In the genomic region with DNA sequence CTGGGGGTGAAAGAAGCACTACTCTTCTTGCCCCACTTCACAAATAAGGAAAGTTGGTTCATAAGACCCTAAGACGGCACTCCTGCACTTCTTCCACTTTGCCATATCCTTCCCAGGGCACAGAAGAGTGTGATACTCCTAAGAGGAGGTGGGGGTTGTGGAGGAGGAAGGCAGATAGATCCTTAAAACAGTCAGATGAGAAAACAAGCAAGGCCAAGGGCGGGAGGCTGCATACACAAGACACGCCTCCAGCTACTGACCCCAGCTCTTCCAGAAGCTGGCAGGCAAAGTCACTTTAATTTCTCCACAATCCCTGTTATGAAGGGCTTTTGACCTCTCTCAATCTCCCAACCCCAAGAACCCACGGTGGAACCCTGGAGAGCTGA, we compare ENCODE assay signal across 9 cellular contexts. TPM values are rescaled to one million over a fixed set of nuclear protein-coding genes. Genes with fewer than 3 reads are reported as not detected.
DNase-seq lines count a peak whose midpoint lies in the region; ATAC-seq and TF ChIP-seq lines count a peak whose summit lies in the region.
"Had no signal": no experiment of that assay in that cellular context is flagged by ENCODE, and none has a peak within 500 bp of the region (broad histone marks: within the 10 kb centered on the region; RNA-seq: fewer than 3 reads in every experiment).

No MANE protein-coding gene starts in this region.

- H3K4me1 Mint-ChIP-seq in activated CD4-positive, alpha-beta T cell treated with anti-CD3 and anti-CD28 coated beads, Interleukin-2, amount 10 ng/mL, durations not matched to agents 24 days and 14 days = peaks cover 14% of the 10 kb centered on the region
- H3K4me1 Mint-ChIP-seq in T-helper 17 cell (peaks cover 22% of the 10 kb centered on the region), glutamatergic neuron (ENCODE audit: low read depth, unreplicated experiment) (peaks cover 12% of the 10 kb centered on the region)

- ATAC-seq in T-helper 17 cell = no peak

- peak overlapping the region; percentile 38 for H3K4me3 ChIP-seq in retinal pigment epithelial cell (ENCODE audit: low read length)

- H3K36me3 Mint-ChIP-seq in activated CD4-positive, alpha-beta T cell treated with anti-CD3 and anti-CD28 coated beads, Interleukin-2, amount 10 ng/mL, durations not matched to agents 24 days and 14 days (ENCODE audit: low read depth) = peaks cover 11% of the 10 kb centered on the region
- H3K36me3 Mint-ChIP-seq in T-helper 17 cell (ENCODE audit: low read depth) (peaks cover 4% of the 10 kb centered on the region), glutamatergic neuron (ENCODE audit: unreplicated experiment) (no peaks in the 10 kb centered on the region)

- intact Hi-C loops in activated CD4-positive, alpha-beta T cell treated with anti-CD3 and anti-CD28 coated beads, Interleukin-2, amount 10 ng/mL, durations not matched to agents 24 days and 14 days (cut with micrococcal nuclease) = no loop called here

- peaks cover 38% of the 10 kb centered on the region for H3K27me3 Mint-ChIP-seq in activated CD4-positive, alpha-beta T cell treated with anti-CD3 and anti-CD28 coated beads, Interleukin-2, amount 10 ng/mL, durations not matched to agents 24 days and 14 days
- H3K27me3 Mint-ChIP-seq in T-helper 17 cell = peaks cover 21% of the 10 kb centered on the region
- H3K27me3 Mint-ChIP-seq in glutamatergic neuron (ENCODE audit: unreplicated experiment) = peaks cover 12% of the 10 kb centered on the region

- H3K9me3 Mint-ChIP-seq in activated CD4-positive, alpha-beta T cell treated with anti-CD3 and anti-CD28 coated beads, Interleukin-2, amount 10 ng/mL, durations not matched to agents 24 days and 14 days = no peaks in the 10 kb centered on the region
- peaks cover 8% of the 10 kb centered on the region for H3K9me3 Mint-ChIP-seq in glutamatergic neuron (ENCODE audit: unreplicated experiment)

- peak overlapping the region; percentile 87 for H3K4me3 Mint-ChIP-seq in activated CD4-positive, alpha-beta T cell treated with anti-CD3 and anti-CD28 coated beads, Interleukin-2, amount 10 ng/mL, durations not matched to agents 24 days and 14 days
- H3K4me3 Mint-ChIP-seq in T-helper 17 cell = peak overlapping the region; percentile 85
- peak overlapping the region; percentile 87 for H3K4me3 Mint-ChIP-seq in glutamatergic neuron (ENCODE audit: unreplicated experiment)

- DNase-seq in activated CD4-positive, alpha-beta T cell treated with anti-CD3 and anti-CD28 coated beads, Interleukin-2, amount 10 ng/mL, durations not matched to agents 24 days and 14 days = no peak
- DNase-seq in activated CD4-positive, alpha-beta T cell treated with anti-CD3 and anti-CD28 coated beads, Interleukin-2, amount 50 U/mL, for 4 hours = no peak
- DNase-seq in T-helper 17 cell (no peak), glutamatergic neuron (no peak), retinal pigment epithelial cell (ENCODE audit: low read depth) (no peak), SW480 (ENCODE audit: low spot score) (no peak), pons (ENCODE audit: low spot score) (no peak), GM13977 (ENCODE audit: low spot score) (no peak)

- H3K9me3 ChIP-seq in T-helper 17 cell (ENCODE audit: control insufficient read depth, low read length, poor library complexity, severe bottlenecking) = no peaks in the 10 kb centered on the region
- H3K9me3 ChIP-seq: tibial artery had no signal

- no peak overlapping the region for H3K27ac Mint-ChIP-seq in activated CD4-positive, alpha-beta T cell treated with anti-CD3 and anti-CD28 coated beads, Interleukin-2, amount 10 ng/mL, durations not matched to agents 24 days and 14 days
- H3K27ac Mint-ChIP-seq in T-helper 17 cell = peak overlapping the region; percentile 62
- peak overlapping the region; percentile 82 for H3K27ac Mint-ChIP-seq in glutamatergic neuron (ENCODE audit: unreplicated experiment)

- TF ChIP-seq CTCF in glutamatergic neuron (IDR thresholded peaks at IDR 0.05; ENCODE audit: partially characterized antibody, unreplicated experiment) (no peak), retinal pigment epithelial cell (conservative IDR thresholded peaks at IDR 0.05; ENCODE audit: low read depth, low read length) (no peak), GM13977 (IDR thresholded peaks at IDR 0.05; ENCODE audit: extremely low read depth, insufficient read depth, missing control alignments) (no peak)

- in situ Hi-C loops in GM13977 (cut with MboI; ENCODE audit: low pct_unique_long_range_greater_than_20kb, low sequenced_read_pairs, unreplicated experiment) = loop anchor here (10.0 kb wide), 1 partner anchor 142 kb away; no protein-coding TSS in a partner anchor

RNA-seq across cellular contexts. Expression of gene CHRM4, which starts 1.6 kb away (rescaled TPM):
- 0.80 and 0.84 TPM in 2 replicates for total RNA-seq in activated CD4-positive, alpha-beta T cell treated with anti-CD3 and anti-CD28 coated beads, Interleukin-2, amount 10 ng/mL, durations not matched to agents 24 days and 14 days
- total RNA-seq in T-helper 17 cell (1 to 10 TPM; 4.3 to 4.8 TPM), glutamatergic neuron (ENCODE audit: unreplicated experiment) (8.5 TPM)

RNA-seq across cellular contexts. Expression of gene MDK, which starts 11.8 kb away (rescaled TPM):
- 5.4 and 7.1 TPM in 2 replicates for total RNA-seq in activated CD4-positive, alpha-beta T cell treated with anti-CD3 and anti-CD28 coated beads, Interleukin-2, amount 10 ng/mL, durations not matched to agents 24 days and 14 days
- total RNA-seq in T-helper 17 cell (1 to 10 TPM; 2.6 to 3.7 TPM), glutamatergic neuron (ENCODE audit: unreplicated experiment) (846 TPM)

RNA-seq across cellular contexts. Expression of gene DGKZ, which starts 46.0 kb away (rescaled TPM):
- total RNA-seq in activated CD4-positive, alpha-beta T cell treated with anti-CD3 and anti-CD28 coated beads, Interleukin-2, amount 10 ng/mL, durations not matched to agents 24 days and 14 days = 87.4 and 94.7 TPM in 2 replicates
- total RNA-seq in T-helper 17 cell = 100 to 1,000 TPM; 194 to 196 TPM
- 60.9 TPM for total RNA-seq in glutamatergic neuron (ENCODE audit: unreplicated experiment)

Comparison
In these comparisons a context has a peak if more than half of its experiments do, and no peak if none do; other contexts are left out.
1. RNA of gene MDK, which starts 11.8 kb away (total RNA-seq): 846 TPM in glutamatergic neuron (single experiment); 5.4 to 7.1 TPM in activated CD4-positive, alpha-beta T cell treated with anti-CD3 and anti-CD28 coated beads, Interleukin-2, amount 10 ng/mL, durations not matched to agents 24 days and 14 days and 2.6 to 3.7 TPM in T-helper 17 cell; every median in the first group is over 100 times any median in the second.
2. Peak in every context shown above with its lines, with median percentiles within 50 percentile points of each other: H3K4me3 Mint-ChIP-seq.